ENCODE assay signal across 20 cellular contexts in the genomic region with DNA sequence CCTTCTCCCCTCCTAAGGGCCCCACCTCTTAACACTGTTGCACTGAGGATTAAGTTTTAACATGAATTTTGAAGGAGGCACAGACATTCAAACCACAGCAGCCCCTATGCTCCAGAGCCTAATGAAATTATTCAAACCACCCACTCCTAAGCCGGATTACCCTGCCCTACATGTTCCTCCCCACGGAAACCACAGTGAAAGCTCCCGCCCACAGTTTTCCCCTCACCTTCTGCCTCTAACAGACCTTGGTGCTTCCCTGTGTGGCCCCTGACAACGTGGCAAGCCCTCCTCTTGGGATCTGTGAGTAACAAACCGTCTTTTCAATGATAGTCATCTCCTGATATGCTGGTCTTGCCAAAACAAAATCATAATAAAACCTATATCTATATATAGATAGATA.
DNase-seq lines count a peak whose midpoint lies in the region; ATAC-seq and TF ChIP-seq lines count a peak whose summit lies in the region.
"Had no signal": no experiment of that assay in that cellular context is flagged by ENCODE, and none has a peak within 500 bp of the region (broad histone marks: within the 10 kb centered on the region; RNA-seq: fewer than 3 reads in every experiment).

No MANE protein-coding gene starts in this region.

- no peak overlapping the region for H3K9ac ChIP-seq in mesenchymal stem cell (ENCODE audit: low read length)

- H3K4me1 ChIP-seq in mesenchymal stem cell (ENCODE audit: control insufficient read depth, insufficient read depth, low read depth, low read length), result peaks cover 31% of the 10 kb centered on the region
- peaks cover 0 to 5% of the 10 kb centered on the region in 2 donors for H3K4me1 ChIP-seq in ascending aorta
- H3K4me1 ChIP-seq: body of pancreas had no signal

- no peak overlapping the region for H3K27ac ChIP-seq in mesenchymal stem cell (ENCODE audit: low read length, poor library complexity, severe bottlenecking)
- no peak overlapping the region for H3K27ac ChIP-seq in ascending aorta
- H3K27ac ChIP-seq: body of pancreas had no signal

- intact Hi-C loops in left colon (cut with DNase I, micrococcal nuclease), result no loop called here
- intact Hi-C loops in ascending aorta (cut with DNase I), result no loop called here

- H3K4me2 ChIP-seq in mesenchymal stem cell (ENCODE audit: low read length, poor library complexity, severe bottlenecking), result no peak overlapping the region

- DNase-seq in stimulated activated CD4-positive, alpha-beta T cell treated with anti-CD3 and anti-CD28 coated beads, Interleukin-12 subunit alpha, Interleukin-12 subunit beta, amount 100 ng/mL, for 48 hours (ENCODE audit: low read depth in 2 of 3, low spot score in 1 of 3), result peak; percentile 13 to 42 (median 22)
- no peak for DNase-seq in stimulated activated CD4-positive, alpha-beta T cell treated with anti-CD3 and anti-CD28 coated beads, Interleukin-12 subunit alpha, Interleukin-12 subunit beta, amount 100 ng/mL, for 4 hours
- DNase-seq in NB4 (ENCODE audit: low read depth) (peak; percentile 38), mesenchymal stem cell (no peak), left colon (no peak), ascending aorta (ENCODE audit: low spot score in 2 of 2) (no peak)
- peak; percentile 26 for DNase-seq in stimulated activated naive B cell treated with anti-CD40 and anti-IgM and Interleukin-4, amounts not matched to agents 10 μg/mL and 1 μg/mL and 100 μg/mL, for 72 hours
- DNase-seq: body of pancreas, endodermal cell, left cardiac atrium, NCI-H748 treated with DMSO at 0.1 percent for 48 hours, OCI-M1, SHP77 treated with DMSO at 0.1 percent for 48 hours, T-cell had no signal

- peak overlapping the region in 1 of 2 experiments; percentile 26 for H3K14ac ChIP-seq in mesenchymal stem cell (ENCODE audit: low read length in 2 of 2)

- no peak for TF ChIP-seq POLR2A in NB4 (IDR thresholded peaks at IDR 0.05; ENCODE audit: extremely low read depth, insufficient read length)

- peaks cover 9 to 12% of the 10 kb centered on the region in 2 donors for H3K27me3 Mint-ChIP-seq in stimulated activated naive B cell treated with anti-CD40 and anti-IgM and Interleukin-4, amounts not matched to agents 10 μg/mL and 1 μg/mL and 100 μg/mL, for 72 hours
- H3K27me3 Mint-ChIP-seq: type B pancreatic cell had no signal

- peak overlapping the region; percentile 61 for H4K8ac ChIP-seq in mesenchymal stem cell (ENCODE audit: low read length)

- H2BK12ac ChIP-seq in mesenchymal stem cell (ENCODE audit: low read length in 2 of 2), result peak overlapping the region; percentile 46 to 51

- H3K4me3 ChIP-seq in NB4 (ENCODE audit: low read depth, low read length) (no peak overlapping the region), mesenchymal stem cell (ENCODE audit: insufficient read depth in 1 of 2, low read depth in 1 of 2, low read length in 2 of 2) (no peak overlapping the region), ascending aorta (no peak overlapping the region)
- H3K4me3 ChIP-seq: body of pancreas had no signal

- no peaks in the 10 kb centered on the region for H3K36me3 Mint-ChIP-seq in stimulated activated naive B cell treated with anti-CD40 and anti-IgM and Interleukin-4, amounts not matched to agents 10 μg/mL and 1 μg/mL and 100 μg/mL, for 72 hours
- H3K36me3 Mint-ChIP-seq: activated naive CD4-positive, alpha-beta T cell treated with anti-CD3 and anti-CD28 coated beads, Interleukin-2, amount 50 U/mL, for 24 hours; mesothelial cell of epicardium; T-cell had no signal

- H3K4me1 Mint-ChIP-seq in stimulated activated naive B cell treated with anti-CD40 and anti-IgM and Interleukin-4, amounts not matched to agents 10 μg/mL and 1 μg/mL and 100 μg/mL, for 72 hours, result peaks cover 26 to 44% of the 10 kb centered on the region in 2 donors

- peak; percentile 21 to 31 for ATAC-seq in stimulated activated naive B cell treated with anti-CD40 and anti-IgM and Interleukin-4, amounts not matched to agents 10 μg/mL and 1 μg/mL and 100 μg/mL, for 72 hours (replicated peaks)
- ATAC-seq in left colon, result no peak
- ATAC-seq in GM19455 (IDR thresholded peaks at IDR 0.05; ENCODE audit: unreplicated experiment), result no peak
- ATAC-seq: body of pancreas, left cardiac atrium, T-cell had no signal

- H3K27me3 ChIP-seq in mesenchymal stem cell (ENCODE audit: control insufficient read depth in 1 of 2, insufficient read depth in 1 of 2, low read length in 2 of 2) (no peaks in the 10 kb centered on the region), ascending aorta (no peaks in the 10 kb centered on the region)
- H3K27me3 ChIP-seq: body of pancreas had no signal

- TF ChIP-seq CTCF in NB4 (IDR thresholded peaks at IDR 0.05; ENCODE audit: low read depth, low read length) (no peak), ascending aorta (IDR thresholded peaks at IDR 0.05) (no peak)

- 73% methylated on average over 4 of the region's 5 CpGs for WGBS in mesenchymal stem cell

- peak overlapping the region; percentile 87 for H2BK120ac ChIP-seq in mesenchymal stem cell (ENCODE audit: low read depth, low read length)

- H3K4ac ChIP-seq in mesenchymal stem cell (ENCODE audit: low read depth in 1 of 2, low read length in 2 of 2), result peak overlapping the region; percentile 57 to 86

- H3K18ac ChIP-seq in mesenchymal stem cell (ENCODE audit: low read depth in 1 of 2, low read length in 2 of 2), result peak overlapping the region; percentile 92 to 93

- H2AK5ac ChIP-seq in mesenchymal stem cell (ENCODE audit: low read length, severe bottlenecking), result peak overlapping the region; percentile 11

- H3K9me3 ChIP-seq in mesenchymal stem cell (ENCODE audit: control insufficient read depth, low read length) (no peaks in the 10 kb centered on the region), ascending aorta (no peaks in the 10 kb centered on the region)
- H3K9me3 ChIP-seq: body of pancreas had no signal

- H4K91ac ChIP-seq in mesenchymal stem cell (ENCODE audit: low read length), result peak overlapping the region; percentile 82

- no peak overlapping the region for H2AFZ ChIP-seq in mesenchymal stem cell (ENCODE audit: low read depth, low read length)

- peaks cover 0 to 7% of the 10 kb centered on the region in 2 experiments for H3K36me3 ChIP-seq in mesenchymal stem cell (ENCODE audit: control insufficient read depth in 1 of 2, insufficient read depth in 2 of 2, low read depth in 1 of 2, low read length in 2 of 2)
- H3K36me3 ChIP-seq in ascending aorta, result no peaks in the 10 kb centered on the region

- no peak overlapping the region for H3K27ac Mint-ChIP-seq in stimulated activated naive B cell treated with anti-CD40 and anti-IgM and Interleukin-4, amounts not matched to agents 10 μg/mL and 1 μg/mL and 100 μg/mL, for 72 hours
- H3K27ac Mint-ChIP-seq: activated naive CD4-positive, alpha-beta T cell treated with anti-CD3 and anti-CD28 coated beads, Interleukin-2, amount 50 U/mL, for 24 hours; endodermal cell; nephron; stimulated activated naive CD8-positive, alpha-beta T cell treated with anti-CD3 and anti-CD28 coated beads, Interleukin-15, Interleukin-2, amounts not matched to agents 100 ng/mL and 50 ng/mL, for 24 hours; T-cell; type B pancreatic cell had no signal

- H3K9me3 Mint-ChIP-seq in stimulated activated naive B cell treated with anti-CD40 and anti-IgM and Interleukin-4, amounts not matched to agents 10 μg/mL and 1 μg/mL and 100 μg/mL, for 72 hours, result no peaks in the 10 kb centered on the region
- H3K9me3 Mint-ChIP-seq: activated naive CD4-positive, alpha-beta T cell treated with anti-CD3 and anti-CD28 coated beads, Interleukin-2, amount 50 U/mL, for 24 hours; endodermal cell; mesothelial cell of epicardium; nephron; stimulated activated naive CD8-positive, alpha-beta T cell treated with anti-CD3 and anti-CD28 coated beads, Interleukin-15, Interleukin-2, amounts not matched to agents 100 ng/mL and 50 ng/mL, for 24 hours; T-cell had no signal

- no peak overlapping the region for H3K4me3 Mint-ChIP-seq in stimulated activated naive B cell treated with anti-CD40 and anti-IgM and Interleukin-4, amounts not matched to agents 10 μg/mL and 1 μg/mL and 100 μg/mL, for 72 hours
- H3K4me3 Mint-ChIP-seq: activated naive CD4-positive, alpha-beta T cell treated with anti-CD3 and anti-CD28 coated beads, Interleukin-2, amount 50 U/mL, for 24 hours; endodermal cell; mesothelial cell of epicardium; nephron; stimulated activated naive CD8-positive, alpha-beta T cell treated with anti-CD3 and anti-CD28 coated beads, Interleukin-15, Interleukin-2, amounts not matched to agents 100 ng/mL and 50 ng/mL, for 24 hours; T-cell; type B pancreatic cell had no signal

- H3K79me1 ChIP-seq in mesenchymal stem cell (replicated peaks; ENCODE audit: low read length, poor library complexity, severe bottlenecking), result peaks cover 6% of the 10 kb centered on the region

- H2BK15ac ChIP-seq in mesenchymal stem cell (ENCODE audit: low read depth, poor library complexity, severe bottlenecking), result no peak overlapping the region

- no peak overlapping the region for H3K23ac ChIP-seq in mesenchymal stem cell (ENCODE audit: low read length in 2 of 2)

- peak overlapping the region; percentile 63 for H2BK5ac ChIP-seq in mesenchymal stem cell (ENCODE audit: low read depth, low read length, poor library complexity, severe bottlenecking)

Comparison
In these comparisons a context has a peak if more than half of its experiments do, and no peak if none do; other contexts are left out.
1. DNase-seq: peak in stimulated activated CD4-positive, alpha-beta T cell treated with anti-CD3 and anti-CD28 coated beads, Interleukin-12 subunit alpha, Interleukin-12 subunit beta, amount 100 ng/mL, for 48 hours (3 of 3), NB4 (single experiment) and stimulated activated naive B cell treated with anti-CD40 and anti-IgM and Interleukin-4, amounts not matched to agents 10 μg/mL and 1 μg/mL and 100 μg/mL, for 72 hours (single experiment); none in stimulated activated CD4-positive, alpha-beta T cell treated with anti-CD3 and anti-CD28 coated beads, Interleukin-12 subunit alpha, Interleukin-12 subunit beta, amount 100 ng/mL, for 4 hours (single experiment), mesenchymal stem cell (single experiment), left colon (0 of 2) and ascending aorta (0 of 2).
2. ATAC-seq: peak in stimulated activated naive B cell treated with anti-CD40 and anti-IgM and Interleukin-4, amounts not matched to agents 10 μg/mL and 1 μg/mL and 100 μg/mL, for 72 hours (2 of 2); none in left colon (single experiment) and GM19455 (single experiment).